8 cellular contexts compared by ENCODE assay signal in genomic region chr2:39492095-39492590, GRCh38. TPM values are rescaled to one million over a fixed set of nuclear protein-coding genes. Genes with fewer than 3 reads are reported as not detected.
DNase-seq lines count a peak whose midpoint lies in the region; ATAC-seq and TF ChIP-seq lines count a peak whose summit lies in the region.

No MANE protein-coding gene starts in this region.

- H2BK5ac ChIP-seq in trophoblast cell (ENCODE audit: low read depth, low read length, poor library complexity), result no peak overlapping the region

- H3K4me2 ChIP-seq in OCI-LY7 (ENCODE audit: low read length), result peak overlapping the region; percentile 71
- no peak overlapping the region for H3K4me2 ChIP-seq in trophoblast cell (ENCODE audit: low read length)

- no peak overlapping the region for H2BK120ac ChIP-seq in trophoblast cell (ENCODE audit: insufficient read depth, low read length, poor library complexity)

- ATAC-seq in GM18861 (IDR thresholded peaks at IDR 0.05; ENCODE audit: unreplicated experiment) (peak; percentile 95), HG02973 (IDR thresholded peaks at IDR 0.05; ENCODE audit: unreplicated experiment) (peak; percentile 97)

- H3K4me3 ChIP-seq in OCI-LY7 (ENCODE audit: low read depth, low read length, poor library complexity, severe bottlenecking), result peak overlapping the region; percentile 54
- no peak overlapping the region for H3K4me3 ChIP-seq in duodenal mucosa (ENCODE audit: low read depth in 1 of 2, low read length in 2 of 2)
- H3K4me3 ChIP-seq in trophoblast cell (ENCODE audit: low read depth, low read length), result no peak overlapping the region

- no peaks in the 10 kb centered on the region for H4K20me1 ChIP-seq in OCI-LY7 (ENCODE audit: insufficient read depth, low read length)

- DNase-seq in AG09319 (ENCODE audit: extremely low read depth, low read depth), result peak; percentile 78
- peak; percentile 94 for DNase-seq in OCI-LY7 (ENCODE audit: low spot score)
- peak; percentile 10 to 43 for DNase-seq in trophoblast cell
- DNase-seq in NCI-H2029 (lab: John Stamatoyannopoulos, UW), result no peak
- no peak for DNase-seq in activated CD4-positive, CD25-positive, alpha-beta regulatory T cell (lab: John Stamatoyannopoulos, UW)

- TF ChIP-seq CTCF in AG09319 (IDR thresholded peaks at IDR 0.05; ENCODE audit: low read depth, low read length) (no peak), OCI-LY7 (conservative IDR thresholded peaks at IDR 0.05; ENCODE audit: low read length) (no peak)

- intact Hi-C loops in OCI-LY7 (cut with micrococcal nuclease; ENCODE audit: unreplicated experiment), result loop anchor here (1.0 to 5.0 kb wide), 4 partner anchors 22 to 370 kb away; partner anchors contain the start of genes MAP4K3 and SOS1

- H3K14ac ChIP-seq in trophoblast cell (ENCODE audit: low read length), result no peak overlapping the region

- no peak overlapping the region for H3K18ac ChIP-seq in trophoblast cell (ENCODE audit: low read length)

- no CpG with 5 or more reads among the region's 3 CpGs for WGBS in trophoblast cell (ENCODE audit: extremely low coverage, insufficient coverage, insufficient read length)

- POLR2A ChIA-PET in OCI-LY7 (lab: Charles Lee), result interaction anchor here (0.5 to 1.8 kb wide), 6 partner anchors 10 to 53 kb away, joined by 3 to 8 read pairs (median 4); no protein-coding TSS in a partner anchor

- H3K9ac ChIP-seq in duodenal mucosa (ENCODE audit: low read depth in 1 of 2, low read length in 2 of 2), result peak overlapping the region in 1 of 2 donors; percentile 1
- H3K9ac ChIP-seq in trophoblast cell (ENCODE audit: low read length), result no peak overlapping the region

- H3K4ac ChIP-seq in trophoblast cell (ENCODE audit: low read depth, low read length), result no peak overlapping the region

- H3K9me2 ChIP-seq in OCI-LY7 (ENCODE audit: insufficient read depth, low read length), result no peaks in the 10 kb centered on the region

- H3K9me3 ChIP-seq in OCI-LY7 (ENCODE audit: low read length) (peaks cover 10% of the 10 kb centered on the region; the same call in 1 of the 2 replicates), duodenal mucosa (ENCODE audit: control insufficient read depth in 1 of 2, low read length in 2 of 2) (no peaks in the 10 kb centered on the region), trophoblast cell (ENCODE audit: insufficient read depth, low read depth, low read length) (no peaks in the 10 kb centered on the region)

- H2AFZ ChIP-seq in OCI-LY7 (ENCODE audit: low read length) (peak overlapping the region; percentile 68; the same call in 1 of the 2 replicates), trophoblast cell (ENCODE audit: insufficient read depth, low read length, poor library complexity) (no peak overlapping the region)

- no peak overlapping the region for H3K23ac ChIP-seq in trophoblast cell (ENCODE audit: low read length)

- CTCF ChIA-PET in OCI-LY7 (lab: Charles Lee; ENCODE audit: unreplicated experiment), result no interaction called here

- BruUV-seq in OCI-LY7 (replicated peaks; lab: Mats Ljungman, UMichigan), result no TSS peak

- no peaks in the 10 kb centered on the region for H3K27me3 ChIP-seq in duodenal mucosa (ENCODE audit: control insufficient read depth in 1 of 2, insufficient read depth in 2 of 2, low read length in 2 of 2)
- H3K27me3 ChIP-seq in trophoblast cell (ENCODE audit: insufficient read depth, low read length), result no peaks in the 10 kb centered on the region

- H3K4me1 ChIP-seq in OCI-LY7 (ENCODE audit: insufficient read depth, low read length, poor library complexity, severe bottlenecking) (peaks cover 63% of the 10 kb centered on the region), duodenal mucosa (ENCODE audit: control insufficient read depth in 1 of 2, insufficient read depth in 2 of 2, low read length in 2 of 2) (peaks cover 6 to 8% of the 10 kb centered on the region in 2 donors), trophoblast cell (ENCODE audit: control insufficient read depth in 1 of 2, insufficient read depth in 2 of 2, low read length in 2 of 2) (peaks cover 2 to 7% of the 10 kb centered on the region in 2 experiments)

- no peak overlapping the region for H4K12ac ChIP-seq in trophoblast cell (ENCODE audit: low read depth, low read length)

- H3K79me2 ChIP-seq in OCI-LY7 (ENCODE audit: insufficient read depth, low read depth, low read length) (no peaks in the 10 kb centered on the region), trophoblast cell (ENCODE audit: control insufficient read depth, insufficient read depth, low read length, poor library complexity) (no peaks in the 10 kb centered on the region)

- peaks cover 2% of the 10 kb centered on the region for H3K79me1 ChIP-seq in trophoblast cell (ENCODE audit: low read length)

- H2BK12ac ChIP-seq in trophoblast cell (ENCODE audit: low read length), result no peak overlapping the region

- peak overlapping the region; percentile 92 for H3K27ac ChIP-seq in OCI-LY7 (ENCODE audit: low read depth, low read length, poor library complexity, severe bottlenecking)
- H3K27ac ChIP-seq in duodenal mucosa (ENCODE audit: low read depth, low read length), result peak overlapping the region; percentile 13
- H3K27ac ChIP-seq in trophoblast cell (ENCODE audit: low read depth, low read length), result no peak overlapping the region

- no peak overlapping the region for H4K91ac ChIP-seq in trophoblast cell (ENCODE audit: low read depth, low read length)

- H2AK5ac ChIP-seq in trophoblast cell (ENCODE audit: low read length), result no peak overlapping the region

- H3K36me3 ChIP-seq in OCI-LY7 (ENCODE audit: insufficient read depth, low read length), result no peaks in the 10 kb centered on the region
- H3K36me3 ChIP-seq in duodenal mucosa (ENCODE audit: control insufficient read depth in 1 of 2, insufficient read depth in 2 of 2, low read length in 2 of 2), result no peaks in the 10 kb centered on the region
- no peaks in the 10 kb centered on the region for H3K36me3 ChIP-seq in trophoblast cell (ENCODE audit: control insufficient read depth in 1 of 2, insufficient read depth in 2 of 2, low read length in 2 of 2)

- H4K8ac ChIP-seq in trophoblast cell (ENCODE audit: low read depth, low read length), result no peak overlapping the region

RNA-seq across cellular contexts. Expression of gene MAP4K3, which starts 55.1 kb away (rescaled TPM):
- 10.7 and 12.4 TPM in 2 replicates for total RNA-seq in OCI-LY7 (2014; rRNA removed; shearing (Covaris generic))
- total RNA-seq in OCI-LY7 (2022), result 17.5 and 19.1 TPM in 2 replicates
- polyA plus RNA-seq in trophoblast cell (2013), result 24.7 and 24.8 TPM in 2 replicates

Comparison
In these comparisons a context has a peak if more than half of its experiments do, and no peak if none do; other contexts are left out.
1. DNase-seq: peak in AG09319 (single experiment), OCI-LY7 (single experiment) and trophoblast cell (2 of 2); none in NCI-H2029 (single experiment) and activated CD4-positive, CD25-positive, alpha-beta regulatory T cell (0 of 4).